8 cellular contexts compared by ENCODE assay signal in genomic region chr14:68814376-68815287, GRCh38. TPM values are rescaled to one million over a fixed set of nuclear protein-coding genes. Genes with fewer than 3 reads are reported as not detected.
DNase-seq lines count a peak whose midpoint lies in the region; ATAC-seq and TF ChIP-seq lines count a peak whose summit lies in the region.

No MANE protein-coding gene starts in this region.

- no peaks in the 10 kb centered on the region for H3K36me3 Mint-ChIP-seq in activated T-cell treated with anti-CD3 and anti-CD28 coated beads, Interleukin-2, amount 50 U/mL, for 72 hours (ENCODE audit: insufficient read depth in 2 of 2)
- no peaks in the 10 kb centered on the region for H3K36me3 Mint-ChIP-seq in osteocyte (ENCODE audit: unreplicated experiment)

- H3K36me3 ChIP-seq in DOHH2 (ENCODE audit: control insufficient read depth, low read length), result peaks cover 10% of the 10 kb centered on the region; the same call in 1 of the 2 replicates

- H4K20me1 ChIP-seq in DOHH2 (ENCODE audit: control insufficient read depth, insufficient read depth, low read depth, low read length), result no peaks in the 10 kb centered on the region

- peak overlapping the region; percentile 98 for H3K4me2 ChIP-seq in DOHH2 (ENCODE audit: low read length)

- H3K79me2 ChIP-seq in DOHH2 (ENCODE audit: control insufficient read depth, low read length), result peaks cover 28% of the 10 kb centered on the region

- peak overlapping the region; percentile 99 for H3K27ac ChIP-seq in DOHH2 (ENCODE audit: low read depth, low read length)

- peak; percentile 37 for DNase-seq in NCI-H510A (lab: John Stamatoyannopoulos, UW)
- peak; percentile 36 to 42 for DNase-seq in activated T-cell treated with anti-CD3 and anti-CD28 coated beads, Interleukin-2, amount 50 U/mL, for 72 hours
- DNase-seq in foreskin fibroblast, result peak in 1 of 2 donors; percentile 67
- DNase-seq in osteocyte (ENCODE audit: extremely low spot score, unreplicated experiment), result no peak
- no peak for DNase-seq in NCI-H2171 treated with DMSO at 0.1 percent for 48 hours (lab: John Stamatoyannopoulos, UW)
- DNase-seq in amniotic stem cell (lab: John Stamatoyannopoulos, UW), result no peak

- H3K9me2 ChIP-seq in DOHH2 (replicated peaks; ENCODE audit: control insufficient read depth, low read length), result no peaks in the 10 kb centered on the region

- peaks cover 72% of the 10 kb centered on the region for H3K4me1 ChIP-seq in DOHH2 (ENCODE audit: control insufficient read depth, low read length)

- TF ChIP-seq CTCF in DOHH2 (IDR thresholded peaks at IDR 0.05; ENCODE audit: low read depth, low read length, poor library complexity, severe bottlenecking) (no peak), foreskin fibroblast (IDR thresholded peaks at IDR 0.05; ENCODE audit: low read depth, low read length) (no peak), osteocyte (IDR thresholded peaks at IDR 0.05) (no peak)

- H3K27ac Mint-ChIP-seq in activated T-cell treated with anti-CD3 and anti-CD28 coated beads, Interleukin-2, amount 50 U/mL, for 72 hours, result peak overlapping the region; percentile 93
- H3K27ac Mint-ChIP-seq in osteocyte (ENCODE audit: unreplicated experiment), result peak overlapping the region; percentile 95

- peak overlapping the region; percentile 74 to 86 for H3K4me3 Mint-ChIP-seq in activated T-cell treated with anti-CD3 and anti-CD28 coated beads, Interleukin-2, amount 50 U/mL, for 72 hours
- peak overlapping the region; percentile 36 for H3K4me3 Mint-ChIP-seq in osteocyte (ENCODE audit: unreplicated experiment)

- ATAC-seq in GM21423 (IDR thresholded peaks at IDR 0.05; ENCODE audit: unreplicated experiment), result peak; percentile 52
- peak in 1 of 2 donors; percentile 6 for ATAC-seq in activated T-cell treated with anti-CD3 and anti-CD28 coated beads, Interleukin-2, amount 50 U/mL, for 72 hours (replicated peaks in 1 of 2)

- no peaks in the 10 kb centered on the region for H3K27me3 Mint-ChIP-seq in activated T-cell treated with anti-CD3 and anti-CD28 coated beads, Interleukin-2, amount 50 U/mL, for 72 hours (ENCODE audit: low read depth)
- H3K27me3 Mint-ChIP-seq in osteocyte (ENCODE audit: unreplicated experiment), result no peaks in the 10 kb centered on the region

- H3F3A ChIP-seq in DOHH2 (ENCODE audit: control insufficient read depth, insufficient read depth), result peaks cover 17% of the 10 kb centered on the region

- no peaks in the 10 kb centered on the region for H3K27me3 ChIP-seq in DOHH2 (ENCODE audit: control insufficient read depth, low read length)

- peaks cover 67% of the 10 kb centered on the region for H3K4me1 Mint-ChIP-seq in activated T-cell treated with anti-CD3 and anti-CD28 coated beads, Interleukin-2, amount 50 U/mL, for 72 hours (ENCODE audit: low read depth)
- peaks cover 62% of the 10 kb centered on the region for H3K4me1 Mint-ChIP-seq in osteocyte (ENCODE audit: unreplicated experiment)

- no peaks in the 10 kb centered on the region for H3K9me3 Mint-ChIP-seq in activated T-cell treated with anti-CD3 and anti-CD28 coated beads, Interleukin-2, amount 50 U/mL, for 72 hours
- H3K9me3 Mint-ChIP-seq in osteocyte (ENCODE audit: unreplicated experiment), result no peaks in the 10 kb centered on the region

- H3K9me3 ChIP-seq in DOHH2 (ENCODE audit: control insufficient read depth, insufficient read depth, low read length), result no peaks in the 10 kb centered on the region

- peak overlapping the region; percentile 72 for H3K4me3 ChIP-seq in DOHH2 (ENCODE audit: low read length)
- peak overlapping the region; percentile 30 to 32 for H3K4me3 ChIP-seq in foreskin fibroblast (ENCODE audit: low read depth in 1 of 2, low read length in 2 of 2)

RNA-seq across cellular contexts. Expression of gene ZFP36L1, which starts 21.8 kb away (rescaled TPM):
- 10 to 100 TPM; 95.0 TPM for total RNA-seq in activated T-cell treated with anti-CD3 and anti-CD28 coated beads, Interleukin-2, amount 50 U/mL, for 72 hours
- total RNA-seq in osteocyte, result 311 and 352 TPM in 2 replicates

Comparison
In these comparisons a context has a peak if more than half of its experiments do, and no peak if none do; other contexts are left out.
1. DNase-seq: peak in NCI-H510A (single experiment) and activated T-cell treated with anti-CD3 and anti-CD28 coated beads, Interleukin-2, amount 50 U/mL, for 72 hours (2 of 2); none in osteocyte (single experiment), NCI-H2171 treated with DMSO at 0.1 percent for 48 hours (single experiment) and amniotic stem cell (single experiment).